3 cellular contexts compared by ENCODE assay signal in genomic region chr18:71815305-71815704, GRCh38.
TF ChIP-seq lines count a peak whose summit lies in the region.

No MANE protein-coding gene starts in this region.

TF ChIP-seq in HepG2, 621 proteins besides CTCF, POLR2A, EP300 and RAD21 (continues in another document):
- TF ChIP-seq MAFK (conservative IDR thresholded peaks at IDR 0.05 in 1 of 2, IDR thresholded peaks at IDR 0.05 in 1 of 2; ENCODE audit: low read length in 2 of 2): peak; percentile 77 to 89
- TF ChIP-seq NFE2L2 (IDR thresholded peaks at IDR 0.05; ENCODE audit: low read length): peak; percentile 79
- TF ChIP-seq CBFB (CRISPR knock-in tag; IDR thresholded peaks at IDR 0.05): no peak
- TF ChIP-seq, protein P1, sequence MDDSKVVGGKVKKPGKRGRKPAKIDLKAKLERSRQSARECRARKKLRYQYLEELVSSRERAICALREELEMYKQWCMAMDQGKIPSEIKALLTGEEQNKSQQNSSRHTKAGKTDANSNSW (CRISPR knock-in tag; IDR thresholded peaks at IDR 0.05; ENCODE audit: borderline replicate concordance): no peak
- TF ChIP-seq SSRP1 (CRISPR knock-in tag; IDR thresholded peaks at IDR 0.05): no peak
- TF ChIP-seq NFAT5 (CRISPR knock-in tag; IDR thresholded peaks at IDR 0.05): no peak
- TF ChIP-seq ZNF101 (CRISPR knock-in tag; IDR thresholded peaks at IDR 0.05; ENCODE audit: borderline replicate concordance, low read depth): no peak
- no peak for TF ChIP-seq ZNF790 (CRISPR knock-in tag; IDR thresholded peaks at IDR 0.05; ENCODE audit: borderline replicate concordance)

TF ChIP-seq in IMR-90, 13 proteins besides CTCF, POLR2A, EP300 and RAD21:
- TF ChIP-seq NFE2L2 (IDR thresholded peaks at IDR 0.05; ENCODE audit: low read depth, low read length) (peak; percentile 88), USF2 (IDR thresholded peaks at IDR 0.05; ENCODE audit: low read depth, low read length) (no peak), ELK1 (IDR thresholded peaks at IDR 0.05; ENCODE audit: borderline replicate concordance, low read depth, low read length) (no peak), MAFK (IDR thresholded peaks at IDR 0.05; ENCODE audit: low read depth, low read length) (peak; percentile 89)

TF ChIP-seq in K562, 482 proteins besides CTCF, POLR2A, EP300 and RAD21:
- TF ChIP-seq MAFF (IDR thresholded peaks at IDR 0.05; ENCODE audit: low read length) (peak; percentile 44; the same call in 1 of the 2 replicates), MAFK (IDR thresholded peaks at IDR 0.05; ENCODE audit: low read length) (peak; percentile 51; the same call in 1 of the 2 replicates), CC2D1A (IDR thresholded peaks at IDR 0.05) (no peak), ZNF316 (IDR thresholded peaks at IDR 0.05) (peak; percentile 41), MYBL2 (IDR thresholded peaks at IDR 0.05; ENCODE audit: low read depth) (no peak), MYBL2 (CRISPR knock-in tag; IDR thresholded peaks at IDR 0.05; ENCODE audit: borderline replicate concordance) (no peak), MAFG (tag; conservative IDR thresholded peaks at IDR 0.05) (peak; percentile 40)
